In genomic region chr20:17617212-17617867, GRCh38 we compare ENCODE assay signal across 8 cellular contexts. TPM values are rescaled to one million over a fixed set of nuclear protein-coding genes. Genes with fewer than 3 reads are reported as not detected.
DNase-seq lines count a peak whose midpoint lies in the region; ATAC-seq and TF ChIP-seq lines count a peak whose summit lies in the region.

No MANE protein-coding gene starts in this region.

- H3K27ac ChIP-seq in MM.1S (ENCODE audit: low read length) (no peak overlapping the region), colonic mucosa (no peak overlapping the region), lung (ENCODE audit: low read depth in 1 of 2, low read length in 1 of 2) (no peak overlapping the region), stomach (peak overlapping the region in 4 of 5 donors; percentile 23 to 85 (median 62))

- TF ChIP-seq CTCF in MM.1S (IDR thresholded peaks at IDR 0.05; ENCODE audit: low read length): peak; percentile 35
- TF ChIP-seq CTCF in colonic mucosa (IDR thresholded peaks at IDR 0.05): no peak
- peak; percentile 33 for TF ChIP-seq CTCF in lung (IDR thresholded peaks at IDR 0.05; ENCODE audit: control extremely low read depth, extremely low read depth)
- peak in 5 of 7 experiments; percentile 60 to 92 (median 69) for TF ChIP-seq CTCF in stomach (IDR thresholded peaks at IDR 0.05)

- H4K20me1 ChIP-seq in MM.1S (ENCODE audit: insufficient read depth, low read length): peaks cover 5% of the 10 kb centered on the region

- no peak overlapping the region for H3K4me2 ChIP-seq in MM.1S (ENCODE audit: low read depth, low read length)

- no peaks in the 10 kb centered on the region for H3K4me1 ChIP-seq in MM.1S (ENCODE audit: low read length)
- H3K4me1 ChIP-seq in colonic mucosa: peaks cover 11% of the 10 kb centered on the region
- peaks cover 0 to 9% of the 10 kb centered on the region in 2 donors for H3K4me1 ChIP-seq in lung (ENCODE audit: control insufficient read depth in 2 of 2, insufficient read depth in 2 of 2, low read length in 2 of 2)
- H3K4me1 ChIP-seq in stomach: peaks cover 43 to 64% (median 59%) of the 10 kb centered on the region in 4 donors

- no peaks in the 10 kb centered on the region for H3K9me2 ChIP-seq in MM.1S (replicated peaks; ENCODE audit: insufficient read depth, low read length)

- TF ChIP-seq POLR2A in stomach (IDR thresholded peaks at IDR 0.05): no peak

- intact Hi-C loops in colonic mucosa (cut with DNase I) (loop anchor here (1.0 kb wide), 1 partner anchor 79 kb away; no protein-coding TSS in a partner anchor), stomach (cut with DNase I; ENCODE audit: low total_unique reads) (loop anchor here (5.0 kb wide), 1 partner anchor 80 kb away; no protein-coding TSS in a partner anchor)

- H3K27me3 ChIP-seq in MM.1S (replicated peaks; ENCODE audit: insufficient read depth, low read length): no peaks in the 10 kb centered on the region
- H3K27me3 ChIP-seq in colonic mucosa: no peaks in the 10 kb centered on the region
- H3K27me3 ChIP-seq in lung (ENCODE audit: control insufficient read depth, insufficient read depth): no peaks in the 10 kb centered on the region
- no peaks in the 10 kb centered on the region for H3K27me3 ChIP-seq in stomach

- in situ Hi-C loops in G401 (cut with HindIII; ENCODE audit: low sequenced_read_pairs): no loop called here

- WGBS in lung, 2 donors: 71 to 83% methylated on average over 15 of the region's 15 CpGs
- 52 to 64% (median 55%) methylated on average over 14 to 15 of the region's 15 CpGs for WGBS in stomach, 5 donors

- H3K79me2 ChIP-seq in MM.1S (ENCODE audit: low read length): peaks cover 13% of the 10 kb centered on the region

- H3K36me3 ChIP-seq in MM.1S (replicated peaks; ENCODE audit: insufficient read depth, low read length) (peaks cover 18% of the 10 kb centered on the region), colonic mucosa (peaks cover 25% of the 10 kb centered on the region), lung (ENCODE audit: control insufficient read depth in 2 of 2, insufficient read depth in 2 of 2, low read length in 2 of 2) (peaks cover 11 to 75% of the 10 kb centered on the region in 2 donors), stomach (peaks cover 59 to 94% (median 78%) of the 10 kb centered on the region in 4 donors)

- no peak for TF ChIP-seq EP300 in stomach (IDR thresholded peaks at IDR 0.05)

- H3K9me3 ChIP-seq in MM.1S (replicated peaks; ENCODE audit: insufficient read depth, low read length): no peaks in the 10 kb centered on the region
- H3K9me3 ChIP-seq in colonic mucosa: no peaks in the 10 kb centered on the region
- peaks cover 0 to 2% of the 10 kb centered on the region in 2 donors for H3K9me3 ChIP-seq in lung (ENCODE audit: control insufficient read depth in 2 of 2, insufficient read depth in 1 of 2, low read length in 1 of 2)
- no peaks in the 10 kb centered on the region for H3K9me3 ChIP-seq in stomach

- H2AFZ ChIP-seq in MM.1S (ENCODE audit: low read length): no peak overlapping the region

- H3F3A ChIP-seq in MM.1S (ENCODE audit: insufficient read depth, low read length): peaks cover 26% of the 10 kb centered on the region

- peak; percentile 87 for DNase-seq in G401 (ENCODE audit: low spot score)
- DNase-seq in MM.1S: no peak
- peak; percentile 50 for DNase-seq in UCSD-AML1 (lab: John Stamatoyannopoulos, UW; ENCODE audit: unreplicated experiment)
- peak; percentile 46 for DNase-seq in colonic mucosa
- peak; percentile 71 for DNase-seq in lung (ENCODE audit: low spot score)
- peak; percentile 65 for DNase-seq in stomach
- no peak for DNase-seq in NOMO-1 treated with dmso at 0.1 percent for 144 hours (lab: John Stamatoyannopoulos, UW; ENCODE audit: unreplicated experiment)

- no peak overlapping the region for H3K4me3 ChIP-seq in MM.1S (ENCODE audit: low read length)
- no peak overlapping the region for H3K4me3 ChIP-seq in colonic mucosa
- H3K4me3 ChIP-seq in lung: no peak overlapping the region
- H3K4me3 ChIP-seq in stomach: no peak overlapping the region

- ATAC-seq in lung (ENCODE audit: insufficient read depth, low FRiP score) (peak; percentile 68), HG02610 (IDR thresholded peaks at IDR 0.05; ENCODE audit: unreplicated experiment) (no peak)

- no peak overlapping the region for H3K9ac ChIP-seq in MM.1S (ENCODE audit: low read length)
- H3K9ac ChIP-seq in colonic mucosa (ENCODE audit: low read depth in 2 of 2, low read length in 2 of 2): no peak overlapping the region

RNA-seq across cellular contexts. Expression of gene DSTN, which starts 47.5 kb away (rescaled TPM):
- total RNA-seq in G401 (2014; rRNA removed; shearing (Covaris generic)): 305 and 378 TPM in 2 replicates
- total RNA-seq in colonic mucosa (100 to 1,000 TPM; 247 to 437 TPM), lung (100 to 1,000 TPM; 348 to 412 TPM), stomach (1,000 to 10,000 TPM in 1 of 5 donors, 100 to 1,000 TPM in 4; 334 to 1,254 (median 555) TPM)
- polyA plus RNA-seq in lung (100 to 1,000 TPM; 313 to 532 TPM), stomach (100 to 1,000 TPM; 464 to 624 (median 598) TPM)

Comparison
In these comparisons a context has a peak if more than half of its experiments do, and no peak if none do; other contexts are left out.
1. DNase-seq: peak in G401 (single experiment), UCSD-AML1 (single experiment), colonic mucosa (single experiment), lung (single experiment) and stomach (single experiment); none in MM.1S (single experiment) and NOMO-1 treated with dmso at 0.1 percent for 144 hours (single experiment).
2. H3K27ac ChIP-seq: peak in stomach (4 of 5); none in MM.1S (single experiment), colonic mucosa (single experiment) and lung (0 of 2).